19 cellular contexts compared by ENCODE assay signal in the genomic region with DNA sequence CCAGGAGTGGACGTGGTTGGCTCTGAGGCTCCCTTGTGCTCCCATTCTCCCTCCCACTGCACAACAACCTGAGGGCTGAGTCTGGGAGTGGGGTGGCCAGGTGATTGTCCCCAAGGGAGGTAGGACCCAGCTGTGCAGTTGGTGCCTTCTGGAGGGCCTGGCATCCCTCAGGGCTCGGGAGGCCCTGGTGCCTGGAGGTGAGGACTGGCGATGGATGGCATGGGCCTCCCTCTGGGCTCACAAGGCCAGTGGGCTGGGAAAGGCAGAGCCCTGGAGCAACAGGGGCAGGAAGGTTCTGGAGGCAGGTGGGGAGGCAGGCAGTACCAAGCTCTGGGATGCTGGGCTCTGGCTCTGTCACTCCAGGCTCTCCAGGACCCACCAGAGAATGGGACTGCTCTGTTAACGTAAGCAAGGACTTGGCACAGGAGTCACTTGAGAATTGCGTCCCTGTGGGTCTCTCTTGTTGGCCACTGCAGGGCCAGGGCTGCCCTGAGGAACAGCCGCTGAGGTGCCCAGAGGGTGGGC.
DNase-seq lines count a peak whose midpoint lies in the region; ATAC-seq and TF ChIP-seq lines count a peak whose summit lies in the region.
"Had no signal": no experiment of that assay in that cellular context is flagged by ENCODE, and none has a peak within 500 bp of the region (broad histone marks: within the 10 kb centered on the region; RNA-seq: fewer than 3 reads in every experiment).

No MANE protein-coding gene starts in this region.

- H3K79me1 ChIP-seq in neuronal stem cell (ENCODE audit: low read depth, low read length) (peaks cover 2% of the 10 kb centered on the region), mesenchymal stem cell (replicated peaks; ENCODE audit: low read length, poor library complexity, severe bottlenecking) (no peaks in the 10 kb centered on the region)

- H2BK12ac ChIP-seq in neuronal stem cell (ENCODE audit: low read length) (peak overlapping the region; percentile 1), mesenchymal stem cell (ENCODE audit: low read length in 2 of 2) (no peak overlapping the region)

- peaks cover 0 to 15% (median 1%) of the 10 kb centered on the region in 12 donors for H3K4me1 ChIP-seq in heart left ventricle
- H3K4me1 ChIP-seq in Peyer's patch = no peaks in the 10 kb centered on the region
- peaks cover 0 to 3% of the 10 kb centered on the region in 2 donors for H3K4me1 ChIP-seq in neuronal stem cell (ENCODE audit: control insufficient read depth in 2 of 2, insufficient read depth in 1 of 2, low read depth in 1 of 2, low read length in 2 of 2)
- H3K4me1 ChIP-seq in upper lobe of left lung = peaks cover 0 to 7% (median 3%) of the 10 kb centered on the region in 4 donors
- peaks cover 29% of the 10 kb centered on the region for H3K4me1 ChIP-seq in mesenchymal stem cell (ENCODE audit: control insufficient read depth, insufficient read depth, low read depth, low read length)
- H3K4me1 ChIP-seq: right lobe of liver had no signal

- H3K4ac ChIP-seq in neuronal stem cell (ENCODE audit: low read length) (no peak overlapping the region), mesenchymal stem cell (ENCODE audit: low read depth in 1 of 2, low read length in 2 of 2) (no peak overlapping the region)

- H3K4me3 ChIP-seq in heart left ventricle = no peak overlapping the region
- no peak overlapping the region for H3K4me3 ChIP-seq in Peyer's patch
- H3K4me3 ChIP-seq in neuronal stem cell (ENCODE audit: low read length in 2 of 2) = no peak overlapping the region
- H3K4me3 ChIP-seq in upper lobe of left lung = no peak overlapping the region
- no peak overlapping the region for H3K4me3 ChIP-seq in mesenchymal stem cell (ENCODE audit: insufficient read depth in 1 of 2, low read depth in 1 of 2, low read length in 2 of 2)
- H3K4me3 ChIP-seq: cardiac muscle cell, dorsolateral prefrontal cortex, hepatocyte, right lobe of liver had no signal

- H2BK120ac ChIP-seq in neuronal stem cell (ENCODE audit: low read depth, low read length) (no peak overlapping the region), mesenchymal stem cell (ENCODE audit: low read depth, low read length) (no peak overlapping the region)

- H4K8ac ChIP-seq in neuronal stem cell (ENCODE audit: low read depth, low read length) (no peak overlapping the region), mesenchymal stem cell (ENCODE audit: low read length) (no peak overlapping the region)

- H2BK5ac ChIP-seq in neuronal stem cell (ENCODE audit: low read length) (no peak overlapping the region), mesenchymal stem cell (ENCODE audit: low read depth, low read length, poor library complexity, severe bottlenecking) (no peak overlapping the region)

- H2AFZ ChIP-seq in neuronal stem cell (ENCODE audit: low read length) = no peak overlapping the region
- H2AFZ ChIP-seq in mesenchymal stem cell (ENCODE audit: low read depth, low read length) = no peak overlapping the region
- H2AFZ ChIP-seq: hepatocyte had no signal

- H3K9ac ChIP-seq in neuronal stem cell (ENCODE audit: low read depth, low read length, poor library complexity) = peak overlapping the region; percentile 54
- no peak overlapping the region for H3K9ac ChIP-seq in mesenchymal stem cell (ENCODE audit: low read length)

- no peaks in the 10 kb centered on the region for H3K27me3 ChIP-seq in heart left ventricle
- no peaks in the 10 kb centered on the region for H3K27me3 ChIP-seq in Peyer's patch
- peaks cover 0 to 14% (median 0%) of the 10 kb centered on the region in 3 experiments for H3K27me3 ChIP-seq in neuronal stem cell (ENCODE audit: control insufficient read depth in 3 of 3, insufficient read depth in 3 of 3, low read depth in 1 of 3, low read length in 3 of 3)
- H3K27me3 ChIP-seq in upper lobe of left lung = no peaks in the 10 kb centered on the region
- peaks cover 21 to 28% of the 10 kb centered on the region in 2 experiments for H3K27me3 ChIP-seq in mesenchymal stem cell (ENCODE audit: control insufficient read depth in 1 of 2, insufficient read depth in 1 of 2, low read length in 2 of 2)
- H3K27me3 ChIP-seq: hepatocyte, right lobe of liver had no signal

- ATAC-seq in heart left ventricle (no peak), Right ventricle myocardium inferior (no peak), upper lobe of left lung (ENCODE audit: low FRiP score in 2 of 2) (no peak), GM21526 (IDR thresholded peaks at IDR 0.05; ENCODE audit: low FRiP score, unreplicated experiment) (no peak)
- ATAC-seq: right lobe of liver; stimulated activated effector memory CD8-positive, alpha-beta T cell treated with anti-CD3 and anti-CD28 coated beads, Interleukin-12 subunit alpha, Interleukin-12 subunit beta, amount 100 ng/mL, for 72 hours had no signal

- DNase-seq in heart left ventricle (peak in 3 of 5 donors; percentile 4 to 17 (median 7)), Right ventricle myocardium inferior (ENCODE audit: missing footprints) (no peak), Peyer's patch (peak in 2 of 3 donors; percentile 4 to 38), neuronal stem cell (ENCODE audit: low spot score) (no peak), upper lobe of left lung (peak; percentile 12 to 28), C1 segment of cervical spinal cord (lab: John Stamatoyannopoulos, UW) (no peak), mesenchymal stem cell (no peak)
- DNase-seq: activated effector memory CD4-positive, alpha-beta T cell treated with Interleukin-2 at 50 U/mL for 16 hours; amniotic stem cell; NCI-H1105 treated with DMSO at 0.1 percent for 48 hours; NCI-H510A treated with DMSO at 0.1 percent for 48 hours; nucleus accumbens; T1000 had no signal

- H3K18ac ChIP-seq in neuronal stem cell (ENCODE audit: low read length) (peak overlapping the region; percentile 18), mesenchymal stem cell (ENCODE audit: low read depth in 1 of 2, low read length in 2 of 2) (no peak overlapping the region)

- no peak overlapping the region for H3K27ac ChIP-seq in heart left ventricle
- no peak overlapping the region for H3K27ac ChIP-seq in Peyer's patch
- no peak overlapping the region for H3K27ac ChIP-seq in neuronal stem cell (replicated peaks; ENCODE audit: low read length)
- no peak overlapping the region for H3K27ac ChIP-seq in upper lobe of left lung
- H3K27ac ChIP-seq in mesenchymal stem cell (ENCODE audit: low read length, poor library complexity, severe bottlenecking) = no peak overlapping the region
- H3K27ac ChIP-seq: cardiac muscle cell, dorsolateral prefrontal cortex, hepatocyte, right lobe of liver had no signal

- no peak for TF ChIP-seq CTCF in heart left ventricle (IDR thresholded peaks at IDR 0.05)
- TF ChIP-seq CTCF in Peyer's patch (IDR thresholded peaks at IDR 0.05) = no peak
- TF ChIP-seq CTCF in upper lobe of left lung (IDR thresholded peaks at IDR 0.05) = no peak

- intact Hi-C loops in heart left ventricle (cut with DNase I) = no loop called here
- intact Hi-C loops in Right ventricle myocardium inferior (cut with DNase I) = no loop called here

- H3K36me3 ChIP-seq in heart left ventricle (peaks cover 0 to 14% (median 0%) of the 10 kb centered on the region in 9 donors), Peyer's patch (no peaks in the 10 kb centered on the region), neuronal stem cell (replicated peaks in 1 of 2; ENCODE audit: control insufficient read depth in 2 of 2, insufficient read depth in 2 of 2, low read length in 2 of 2) (no peaks in the 10 kb centered on the region), upper lobe of left lung (peaks cover 0 to 19% (median 6%) of the 10 kb centered on the region in 4 donors), mesenchymal stem cell (ENCODE audit: control insufficient read depth in 1 of 2, insufficient read depth in 2 of 2, low read depth in 1 of 2, low read length in 2 of 2) (no peaks in the 10 kb centered on the region)
- H3K36me3 ChIP-seq: cardiac muscle cell, right lobe of liver had no signal

- WGBS in heart left ventricle, 4 donors = 93 to 98% (median 95%) methylated on average over 4 to 6 of the region's 6 CpGs
- WGBS in neuronal stem cell (ENCODE audit: extremely low coverage in 2 of 2, insufficient read length in 2 of 2, insufficient replicate concordance in 1 of 2), 2 donors = no CpG with 5 or more reads among the region's 6 CpGs
- WGBS in upper lobe of left lung, 2 donors = 91 to 93% methylated on average over 2 to 6 of the region's 6 CpGs
- 93% methylated on average over 6 of the region's 6 CpGs for WGBS in mesenchymal stem cell

- no peak for TF ChIP-seq EP300 in upper lobe of left lung (IDR thresholded peaks at IDR 0.05)

- H3K4me2 ChIP-seq in neuronal stem cell (ENCODE audit: insufficient read depth, low read length, poor library complexity, severe bottlenecking) = no peak overlapping the region
- no peak overlapping the region for H3K4me2 ChIP-seq in mesenchymal stem cell (ENCODE audit: low read length, poor library complexity, severe bottlenecking)
- H3K4me2 ChIP-seq: hepatocyte had no signal

- H2BK15ac ChIP-seq in neuronal stem cell (ENCODE audit: low read length) = peak overlapping the region; percentile 63
- no peak overlapping the region for H2BK15ac ChIP-seq in mesenchymal stem cell (ENCODE audit: low read depth, poor library complexity, severe bottlenecking)

- no peak for TF ChIP-seq POLR2A in heart left ventricle (IDR thresholded peaks at IDR 0.05)
- no peak for TF ChIP-seq POLR2A in Peyer's patch (IDR thresholded peaks at IDR 0.05)
- TF ChIP-seq POLR2A in upper lobe of left lung (IDR thresholded peaks at IDR 0.05) = no peak

- H3K14ac ChIP-seq in neuronal stem cell (ENCODE audit: low read length) (no peak overlapping the region), mesenchymal stem cell (ENCODE audit: low read length in 2 of 2) (no peak overlapping the region)

- H2AK5ac ChIP-seq in neuronal stem cell (ENCODE audit: low read depth, low read length) (peak overlapping the region; percentile 50), mesenchymal stem cell (ENCODE audit: low read length, severe bottlenecking) (no peak overlapping the region)

- H4K91ac ChIP-seq in neuronal stem cell (ENCODE audit: low read depth, low read length, poor library complexity) = no peak overlapping the region
- H4K91ac ChIP-seq in mesenchymal stem cell (ENCODE audit: low read length) = no peak overlapping the region

- no peak overlapping the region for H3K23ac ChIP-seq in neuronal stem cell (ENCODE audit: low read depth, low read length, poor library complexity)
- no peak overlapping the region for H3K23ac ChIP-seq in mesenchymal stem cell (ENCODE audit: low read length in 2 of 2)

- H3K9me3 ChIP-seq in heart left ventricle (no peaks in the 10 kb centered on the region), Peyer's patch (no peaks in the 10 kb centered on the region), neuronal stem cell (replicated peaks in 1 of 2; ENCODE audit: control insufficient read depth in 2 of 2, insufficient read depth in 1 of 2, low read depth in 1 of 2, low read length in 2 of 2) (no peaks in the 10 kb centered on the region), upper lobe of left lung (no peaks in the 10 kb centered on the region), mesenchymal stem cell (ENCODE audit: control insufficient read depth, low read length) (no peaks in the 10 kb centered on the region)
- H3K9me3 ChIP-seq: right lobe of liver had no signal

Comparison
In these comparisons a context has a peak if more than half of its experiments do, and no peak if none do; other contexts are left out.
1. DNase-seq: peak in heart left ventricle (3 of 5), Peyer's patch (2 of 3) and upper lobe of left lung (2 of 2); none in Right ventricle myocardium inferior (single experiment), neuronal stem cell (single experiment), C1 segment of cervical spinal cord (0 of 14) and mesenchymal stem cell (single experiment).